8 cellular contexts compared by ENCODE assay signal in the genomic region with DNA sequence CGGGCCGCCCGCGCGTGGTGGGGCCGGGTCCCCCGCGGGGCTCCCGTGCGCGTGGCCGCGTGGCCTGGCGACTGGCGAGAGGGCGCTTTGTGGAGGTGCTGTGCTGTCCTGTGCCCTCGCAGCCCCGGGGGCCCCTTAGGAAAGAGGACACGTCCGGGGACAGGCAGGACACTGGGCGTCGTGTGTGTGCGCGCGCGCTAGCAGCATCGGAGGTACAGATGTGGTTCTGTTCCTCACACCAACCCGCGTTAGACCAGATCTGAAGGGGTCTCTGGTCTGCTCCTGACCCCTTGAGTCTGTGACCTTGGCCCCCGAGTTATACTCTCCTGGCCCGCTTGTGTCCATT. TPM values are rescaled to one million over a fixed set of nuclear protein-coding genes. Genes with fewer than 3 reads are reported as not detected.
DNase-seq lines count a peak whose midpoint lies in the region; ATAC-seq and TF ChIP-seq lines count a peak whose summit lies in the region.

No MANE protein-coding gene starts in this region.

- TF ChIP-seq POLR2A in transverse colon (IDR thresholded peaks at IDR 0.05), result no peak

- no peaks in the 10 kb centered on the region for H3K9me3 Mint-ChIP-seq in activated naive CD4-positive, alpha-beta T cell treated with anti-CD3 and anti-CD28 coated beads, Interleukin-2, amount 50 U/mL, for 24 hours

- peaks cover 16% of the 10 kb centered on the region for H3K27me3 ChIP-seq in mammary epithelial cell (ENCODE audit: insufficient read depth, low read length)
- peaks cover 21% of the 10 kb centered on the region for H3K27me3 ChIP-seq in lower lobe of right lung (ENCODE audit: low read depth)
- H3K27me3 ChIP-seq in transverse colon, result peaks cover 36% of the 10 kb centered on the region

- H3K36me3 ChIP-seq in mammary epithelial cell (ENCODE audit: insufficient read depth, low read length), result no peaks in the 10 kb centered on the region
- H3K36me3 ChIP-seq in lower lobe of right lung, result no peaks in the 10 kb centered on the region
- no peaks in the 10 kb centered on the region for H3K36me3 ChIP-seq in transverse colon

- H2AFZ ChIP-seq in mammary epithelial cell (ENCODE audit: low read depth, low read length), result peak overlapping the region; percentile 86

- H3K4me1 ChIP-seq in mammary epithelial cell (ENCODE audit: insufficient read depth, low read length) (peaks cover 6% of the 10 kb centered on the region), lower lobe of right lung (peaks cover 12% of the 10 kb centered on the region), transverse colon (peaks cover 0 to 14% (median 8%) of the 10 kb centered on the region in 4 donors)

- TF ChIP-seq CTCF in mammary epithelial cell (conservative IDR thresholded peaks at IDR 0.05 in 1 of 2, IDR thresholded peaks at IDR 0.05 in 1 of 2; ENCODE audit: extremely low read depth in 1 of 2, insufficient read depth in 1 of 2, low read depth in 1 of 2, low read length in 2 of 2) (no peak), lower lobe of right lung (IDR thresholded peaks at IDR 0.05) (no peak), transverse colon (IDR thresholded peaks at IDR 0.05) (no peak)

- no peak overlapping the region for H3K27ac Mint-ChIP-seq in activated naive CD4-positive, alpha-beta T cell treated with anti-CD3 and anti-CD28 coated beads, Interleukin-2, amount 50 U/mL, for 24 hours

- no peaks in the 10 kb centered on the region for H3K9me3 ChIP-seq in mammary epithelial cell (replicated peaks; ENCODE audit: insufficient read depth, low read length)
- H3K9me3 ChIP-seq in lower lobe of right lung, result no peaks in the 10 kb centered on the region
- no peaks in the 10 kb centered on the region for H3K9me3 ChIP-seq in transverse colon

- WGBS in mammary epithelial cell (ENCODE audit: low coverage, missing lambda C conversion rate), result 28% methylated on average over 4 of the region's 31 CpGs
- WGBS in transverse colon (ENCODE audit: low coverage in 1 of 2), 2 donors, result 22 to 75% methylated on average over 3 to 4 of the region's 31 CpGs

- TF ChIP-seq EP300 in transverse colon (IDR thresholded peaks at IDR 0.05; ENCODE audit: low read depth), result no peak

- no peak for DNase-seq in activated naive CD4-positive, alpha-beta T cell (lab: John Stamatoyannopoulos, UW)
- DNase-seq in mammary epithelial cell, result no peak
- no peak for DNase-seq in lower lobe of right lung
- DNase-seq in transverse colon, result no peak
- no peak for DNase-seq in NCI-H526 treated with DMSO at 0.1 percent for 48 hours (lab: John Stamatoyannopoulos, UW)
- DNase-seq in DMS153 (lab: John Stamatoyannopoulos, UW), result no peak
- DNase-seq in effector CD4-positive, alpha-beta T cell, result no peak

- peaks cover 4% of the 10 kb centered on the region for H3K36me3 Mint-ChIP-seq in activated naive CD4-positive, alpha-beta T cell treated with anti-CD3 and anti-CD28 coated beads, Interleukin-2, amount 50 U/mL, for 24 hours

- peak overlapping the region in 2 of 3 experiments; percentile 24 to 49 for H3K4me3 ChIP-seq in mammary epithelial cell (replicated peaks in 1 of 3; ENCODE audit: insufficient read depth in 1 of 3, low read depth in 2 of 3, low read length in 3 of 3)
- H3K4me3 ChIP-seq in lower lobe of right lung, result peak overlapping the region; percentile 58
- H3K4me3 ChIP-seq in transverse colon, result peak overlapping the region; percentile 18 to 37 (median 28)

- no TSS peak for BruUV-seq in mammary epithelial cell (replicated peaks; lab: Mats Ljungman, UMichigan)

- H3K4me1 Mint-ChIP-seq in activated naive CD4-positive, alpha-beta T cell treated with anti-CD3 and anti-CD28 coated beads, Interleukin-2, amount 50 U/mL, for 24 hours, result peaks cover 25% of the 10 kb centered on the region

- peaks cover 40% of the 10 kb centered on the region for H3K27me3 Mint-ChIP-seq in activated naive CD4-positive, alpha-beta T cell treated with anti-CD3 and anti-CD28 coated beads, Interleukin-2, amount 50 U/mL, for 24 hours

- CTCF ChIA-PET in mammary epithelial cell (lab: Charles Lee; ENCODE audit: low non-redundant PET), result no interaction called here

- dilution Hi-C loops in mammary epithelial cell (cut with HindIII; ENCODE audit: low sequenced_read_pairs), result no loop called here

- no peaks in the 10 kb centered on the region for H4K20me1 ChIP-seq in mammary epithelial cell (ENCODE audit: insufficient read depth, low read length)

- no peak overlapping the region for H3K9ac ChIP-seq in mammary epithelial cell (ENCODE audit: insufficient read depth, low read length)

- peak; percentile 17 to 33 for ATAC-seq in lower lobe of right lung

- H3K4me3 Mint-ChIP-seq in activated naive CD4-positive, alpha-beta T cell treated with anti-CD3 and anti-CD28 coated beads, Interleukin-2, amount 50 U/mL, for 24 hours, result peak overlapping the region; percentile 69

- H3K27ac ChIP-seq in mammary epithelial cell (ENCODE audit: insufficient read depth, low read depth, low read length), result no peak overlapping the region
- peak overlapping the region; percentile 49 for H3K27ac ChIP-seq in lower lobe of right lung
- no peak overlapping the region for H3K27ac ChIP-seq in transverse colon

- intact Hi-C loops in mammary epithelial cell (cut with micrococcal nuclease) (no loop called here), lower lobe of right lung (cut with DNase I) (no loop called here), transverse colon (cut with DNase I; ENCODE audit: low total_unique reads) (loop anchor here (10.0 kb wide), 1 partner anchor 848 kb away; no protein-coding TSS in a partner anchor)

- in situ Hi-C loops in mammary epithelial cell (cut with MboI; ENCODE audit: low sequenced_read_pairs in 2 of 2), result no loop called here
- in situ Hi-C loops in transverse colon (cut with MboI; ENCODE audit: low pct_ligation_motif_present in 1 of 4, low pct_unique_long_range_greater_than_20kb in 1 of 4, low sequenced_read_pairs in 3 of 4), result no loop called here

- H3K4me2 ChIP-seq in mammary epithelial cell (ENCODE audit: insufficient read depth, low read depth, low read length), result peak overlapping the region; percentile 91

- no peaks in the 10 kb centered on the region for H3K79me2 ChIP-seq in mammary epithelial cell (ENCODE audit: insufficient read depth, low read length)

RNA-seq across cellular contexts. Expression of gene ACTN2, which starts 0.5 kb away (rescaled TPM):
- under 1 TPM in 1 of 2 donors, not detected in 1; 0.17 TPM for total RNA-seq in mammary epithelial cell
- polyA plus RNA-seq in mammary epithelial cell, result not detected
- polyA minus RNA-seq in mammary epithelial cell, result not detected
- total RNA-seq in lower lobe of right lung, result 1.9 TPM
- under 1 TPM in 2 of 4 donors, not detected in 2; 0.16 to 0.55 TPM for total RNA-seq in transverse colon
